ENCODE assay signal across 9 cellular contexts in genomic region chr17:75689441-75689873, GRCh38. TPM values are rescaled to one million over a fixed set of nuclear protein-coding genes. Genes with fewer than 3 reads are reported as not detected.
A peak's percentile ranks its signal among the peaks of the same experiment; 100 is the strongest.
DNase-seq lines count a peak whose midpoint lies in the region; ATAC-seq and TF ChIP-seq lines count a peak whose summit lies in the region.
"Had no signal": no experiment of that assay in that cellular context is flagged by ENCODE, and none has a peak within 500 bp of the region (broad histone marks: within the 10 kb centered on the region; RNA-seq: fewer than 3 reads in every experiment).

No MANE protein-coding gene starts in this region.

- intact Hi-C loops in heart right ventricle (cut with DNase I) (loop anchor here in 1 of 10 donors (5.0 kb wide), 1 partner anchor 33 kb away; the partner anchor contains the start of gene ITGB4), cardiac septum (cut with DNase I) (loop anchor here (2.0 kb wide), 1 partner anchor 17 kb away; no protein-coding TSS in a partner anchor), vagina (cut with DNase I) (no loop called here), right lobe of liver (cut with DNase I) (no loop called here)
- intact Hi-C loops in activated CD4-positive, alpha-beta memory T cell treated with anti-CD3 and anti-CD28 coated beads for 36 hours (cut with micrococcal nuclease), result loop anchor here (2.0 kb wide), 1 partner anchor 15 kb away; no protein-coding TSS in a partner anchor

- no peaks in the 10 kb centered on the region for H3K9me3 Mint-ChIP-seq in activated CD4-positive, alpha-beta memory T cell treated with anti-CD3 and anti-CD28 coated beads for 36 hours
- no peaks in the 10 kb centered on the region for H3K9me3 Mint-ChIP-seq in immature natural killer cell

- POLR2A ChIA-PET in activated CD4-positive, alpha-beta memory T cell treated with anti-CD3 and anti-CD28 coated beads for 36 hours (lab: Charles Lee), result no interaction called here

- TF ChIP-seq CTCF in heart right ventricle (IDR thresholded peaks at IDR 0.05) (no peak), vagina (IDR thresholded peaks at IDR 0.05) (no peak), right lobe of liver (IDR thresholded peaks at IDR 0.05) (no peak)

- H3K9me3 ChIP-seq in heart right ventricle (no peaks in the 10 kb centered on the region), vagina (no peaks in the 10 kb centered on the region), right lobe of liver (no peaks in the 10 kb centered on the region)

- H3K4me3 ChIP-seq in heart right ventricle (no peak overlapping the region), vagina (no peak overlapping the region), right lobe of liver (no peak overlapping the region)

- no peaks in the 10 kb centered on the region for H3K27me3 Mint-ChIP-seq in activated CD4-positive, alpha-beta memory T cell treated with anti-CD3 and anti-CD28 coated beads for 36 hours
- peaks cover under 1 to 3% (median 2%) of the 10 kb centered on the region in 3 donors for H3K27me3 Mint-ChIP-seq in immature natural killer cell (ENCODE audit: low read depth in 3 of 3)

- DNase-seq in heart right ventricle (no peak), cardiac septum (ENCODE audit: low spot score) (no peak), immature natural killer cell (peak; percentile 18 to 26 (median 25)), vagina (ENCODE audit: extremely low spot score in 2 of 2) (peak in 1 of 2 donors; percentile 85), right lobe of liver (no peak), NOMO-1 treated with dmso at 0.1 percent for 144 hours (lab: John Stamatoyannopoulos, UW; ENCODE audit: unreplicated experiment) (no peak)
- peak; percentile 60 for DNase-seq in activated CD4-positive, alpha-beta memory T cell treated with anti-CD3 and anti-CD28 coated beads for 36 hours

- H3K36me3 ChIP-seq in heart right ventricle (peaks cover 0 to 45% (median 4%) of the 10 kb centered on the region in 9 donors), vagina (no peaks in the 10 kb centered on the region), right lobe of liver (peaks cover 0 to 7% (median 3%) of the 10 kb centered on the region in 4 donors)

- peaks cover 14% of the 10 kb centered on the region for H3K36me3 Mint-ChIP-seq in activated CD4-positive, alpha-beta memory T cell treated with anti-CD3 and anti-CD28 coated beads for 36 hours
- H3K36me3 Mint-ChIP-seq in immature natural killer cell, result peaks cover 0 to 6% (median 3%) of the 10 kb centered on the region in 3 donors

- H3K4me3 Mint-ChIP-seq in activated CD4-positive, alpha-beta memory T cell treated with anti-CD3 and anti-CD28 coated beads for 36 hours, result no peak overlapping the region
- peak overlapping the region; percentile 39 to 86 (median 73) for H3K4me3 Mint-ChIP-seq in immature natural killer cell

- peaks cover 64% of the 10 kb centered on the region for H3K4me1 Mint-ChIP-seq in activated CD4-positive, alpha-beta memory T cell treated with anti-CD3 and anti-CD28 coated beads for 36 hours (ENCODE audit: low read depth)
- peaks cover 58 to 83% of the 10 kb centered on the region in 2 donors for H3K4me1 Mint-ChIP-seq in immature natural killer cell

- H3K27ac ChIP-seq in heart right ventricle (peak overlapping the region in 8 of 10 donors; percentile 32 to 86 (median 74)), vagina (peak overlapping the region; percentile 72), right lobe of liver (no peak overlapping the region)

- 77 to 81% methylated on average over 6 of the region's 6 CpGs for WGBS in heart right ventricle, 2 donors
- 71% methylated on average over 5 of the region's 6 CpGs for WGBS in right lobe of liver (ENCODE audit: insufficient coverage, low coverage, low lambda C conversion rate, missing lambda C conversion rate)

- H3K4me1 ChIP-seq in heart right ventricle (peaks cover 27 to 97% (median 82%) of the 10 kb centered on the region in 9 donors), vagina (peaks cover 98% of the 10 kb centered on the region), right lobe of liver (no peaks in the 10 kb centered on the region)

- H3K27ac Mint-ChIP-seq in activated CD4-positive, alpha-beta memory T cell treated with anti-CD3 and anti-CD28 coated beads for 36 hours, result peak overlapping the region; percentile 78
- H3K27ac Mint-ChIP-seq in immature natural killer cell, result peak overlapping the region; percentile 43 to 89 (median 82)

- TF ChIP-seq POLR2A in vagina (IDR thresholded peaks at IDR 0.05), result no peak
- TF ChIP-seq POLR2A in right lobe of liver (IDR thresholded peaks at IDR 0.05), result no peak

- no peak for ATAC-seq in heart right ventricle
- no peak for ATAC-seq in right lobe of liver
- ATAC-seq in GM18873 (IDR thresholded peaks at IDR 0.05; ENCODE audit: low FRiP score, unreplicated experiment), result no peak

- CTCF ChIA-PET in activated CD4-positive, alpha-beta memory T cell treated with anti-CD3 and anti-CD28 coated beads for 36 hours (lab: Charles Lee), result interaction anchor here (0.6 to 5.0 kb wide), 2 partner anchors 59 to 1073 kb away, joined by 3 to 31 read pairs; no protein-coding TSS in a partner anchor

- H3K27me3 ChIP-seq in heart right ventricle (no peaks in the 10 kb centered on the region), vagina (no peaks in the 10 kb centered on the region), right lobe of liver (no peaks in the 10 kb centered on the region)

RNA-seq across cellular contexts. Expression of gene SAP30BP, which starts 22.3 kb away (rescaled TPM):
- total RNA-seq in heart right ventricle (10 to 100 TPM; 41.7 to 64.4 (median 55.8) TPM), cardiac septum (47.2 TPM), vagina (79.1 TPM), right lobe of liver (10 to 100 TPM; 24.0 to 36.0 (median 27.0) TPM)
- polyA plus RNA-seq in heart right ventricle (100 to 1,000 TPM in 1 of 2 donors, 10 to 100 TPM in 1; 78.4 to 115 TPM), immature natural killer cell (10 to 100 TPM; 71.5 to 94.2 (median 80.1) TPM)
- 10 to 100 TPM; 81.4 to 92.7 TPM for total RNA-seq in activated CD4-positive, alpha-beta memory T cell treated with anti-CD3 and anti-CD28 coated beads for 36 hours

RNA-seq across cellular contexts. Expression of gene RECQL5, which starts 22.5 kb away (rescaled TPM):
- 10 to 100 TPM in 8 of 10 donors, 1 to 10 TPM in 2; 9.2 to 14.4 (median 10.7) TPM for total RNA-seq in heart right ventricle
- polyA plus RNA-seq in heart right ventricle, result 10 to 100 TPM in 1 of 2 donors, 1 to 10 TPM in 1; 6.3 to 32.1 TPM
- 11.3 TPM for total RNA-seq in cardiac septum
- 10 to 100 TPM; 27.7 to 31.3 TPM for total RNA-seq in activated CD4-positive, alpha-beta memory T cell treated with anti-CD3 and anti-CD28 coated beads for 36 hours
- polyA plus RNA-seq in immature natural killer cell, result 10 to 100 TPM in 2 of 3 donors, 1 to 10 TPM in 1; 7.0 to 18.1 (median 15.5) TPM
- 44.0 TPM for total RNA-seq in vagina
- total RNA-seq in right lobe of liver, result 10 to 100 TPM; 13.5 to 24.8 (median 18.4) TPM

RNA-seq across cellular contexts. Expression of gene ITGB4, which starts 31.8 kb away (rescaled TPM):
- total RNA-seq in heart right ventricle (10 to 100 TPM in 2 of 10 donors, 1 to 10 TPM in 8; 4.7 to 11.3 (median 9.0) TPM), cardiac septum (5.7 TPM), vagina (169 TPM), right lobe of liver (1 to 10 TPM in 5 of 6 experiments, under 1 TPM in 1; 0.92 to 4.1 (median 2.0) TPM)
- polyA plus RNA-seq in heart right ventricle (10 to 100 TPM in 1 of 2 donors, 1 to 10 TPM in 1; 4.6 to 17.0 TPM), immature natural killer cell (under 1 TPM in 1 of 3 donors, not detected in 2; 0.24 TPM)
- total RNA-seq in activated CD4-positive, alpha-beta memory T cell treated with anti-CD3 and anti-CD28 coated beads for 36 hours, result 1 to 10 TPM in 1 of 2 experiments, under 1 TPM in 1; 0.67 to 1.1 TPM

RNA-seq across cellular contexts. Expression of gene SMIM5, which starts 56.2 kb away (rescaled TPM):
- total RNA-seq in heart right ventricle, result 10 to 100 TPM in 2 of 10 donors, 1 to 10 TPM in 8; 1.9 to 14.2 (median 6.5) TPM
- 10 to 100 TPM in 1 of 2 donors, 1 to 10 TPM in 1; 3.1 to 19.2 TPM for polyA plus RNA-seq in heart right ventricle
- total RNA-seq in cardiac septum, result 1.7 TPM
- total RNA-seq in activated CD4-positive, alpha-beta memory T cell treated with anti-CD3 and anti-CD28 coated beads for 36 hours, result not detected
- 1 to 10 TPM in 1 of 3 donors, not detected in 2; 1.1 TPM for polyA plus RNA-seq in immature natural killer cell
- 2.2 TPM for total RNA-seq in vagina
- total RNA-seq in right lobe of liver, result under 1 TPM in 5 of 6 experiments, not detected in 1; 0.06 to 0.78 (median 0.29) TPM
- total RNA-seq: dermis microvascular lymphatic vessel endothelial cell had no signal

Comparison
In these comparisons a context has a peak if more than half of its experiments do, and no peak if none do; other contexts are left out.
1. DNase-seq: peak in activated CD4-positive, alpha-beta memory T cell treated with anti-CD3 and anti-CD28 coated beads for 36 hours (single experiment) and immature natural killer cell (3 of 3); none in heart right ventricle (0 of 2), cardiac septum (single experiment), right lobe of liver (0 of 3) and NOMO-1 treated with dmso at 0.1 percent for 144 hours (single experiment).
2. H3K27ac ChIP-seq: peak in heart right ventricle (8 of 10) and vagina (single experiment); none in right lobe of liver (0 of 3).
3. RNA of gene ITGB4, which starts 31.8 kb away (total RNA-seq): 169 TPM in vagina (single experiment); 4.7 to 11.3 TPM in heart right ventricle, 5.7 TPM in cardiac septum (single experiment), 0.92 to 4.1 TPM in right lobe of liver and 0.67 to 1.1 TPM in activated CD4-positive, alpha-beta memory T cell treated with anti-CD3 and anti-CD28 coated beads for 36 hours; every median in the first group is over 10 times any median in the second.
4. intact Hi-C loops: an anchor here in cardiac septum (2.0 kb wide) and activated CD4-positive, alpha-beta memory T cell treated with anti-CD3 and anti-CD28 coated beads for 36 hours (2.0 kb wide); none called in vagina and right lobe of liver.